2 cellular contexts compared by ENCODE assay signal in genomic region chr4:26813698-26814097, GRCh38.
TF ChIP-seq lines count a peak whose summit lies in the region.

No MANE protein-coding gene starts in this region.

TF ChIP-seq in GM23338, 12 proteins besides CTCF, POLR2A, EP300 and RAD21:
- no peak for TF ChIP-seq ZNF462 (CRISPR knock-in tag; IDR thresholded peaks at IDR 0.05)
- TF ChIP-seq EZH2phosphoT487 (IDR thresholded peaks at IDR 0.05; ENCODE audit: unreplicated experiment), result no peak
- TF ChIP-seq ZNF114 (CRISPR knock-in tag; IDR thresholded peaks at IDR 0.05), result no peak
TF ChIP-seq in GM23338: peak in this region for 0.

TF ChIP-seq in H1, 55 proteins besides CTCF, POLR2A, EP300 and RAD21:
- TF ChIP-seq SP2 (IDR thresholded peaks at IDR 0.05; ENCODE audit: low read length) (no peak), CBX8 (IDR thresholded peaks at IDR 0.05; ENCODE audit: borderline replicate concordance, low read depth, low read length) (no peak), FOSL1 (IDR thresholded peaks at IDR 0.05; ENCODE audit: insufficient read depth, low read depth, low read length) (no peak), KDM4A (IDR thresholded peaks at IDR 0.05; ENCODE audit: low read depth, low read length, severe bottlenecking) (no peak), TBP (IDR thresholded peaks at IDR 0.05; ENCODE audit: low read depth, low read length) (no peak), RNF2 (IDR thresholded peaks at IDR 0.05; ENCODE audit: borderline replicate concordance, low read depth, low read length, missing control alignments, poor library complexity, severe bottlenecking) (no peak), POLR2AphosphoS5 (IDR thresholded peaks at IDR 0.05; ENCODE audit: low read depth, low read length) (no peak), EGR1 (IDR thresholded peaks at IDR 0.05; ENCODE audit: borderline replicate concordance, low read depth, low read length) (no peak), ZNF274 (IDR thresholded peaks at IDR 0.05; ENCODE audit: borderline replicate concordance, extremely low read depth, low read length) (no peak), SP4 (IDR thresholded peaks at IDR 0.05; ENCODE audit: low read length) (no peak), NANOG (IDR thresholded peaks at IDR 0.05; ENCODE audit: insufficient read depth, low read depth, low read length, poor library complexity, severe bottlenecking) (no peak), YY1 (IDR thresholded peaks at IDR 0.05; ENCODE audit: low read depth, low read length) (no peak), MAFK (IDR thresholded peaks at IDR 0.05; ENCODE audit: low read depth, low read length) (no peak), USF2 (IDR thresholded peaks at IDR 0.05; ENCODE audit: low read length) (no peak), POU5F1 (IDR thresholded peaks at IDR 0.05; ENCODE audit: low read depth, low read length) (no peak), NRF1 (IDR thresholded peaks at IDR 0.05; ENCODE audit: low read depth, low read length) (no peak), CBX5 (IDR thresholded peaks at IDR 0.05; ENCODE audit: low read depth, low read length) (no peak), GABPA (IDR thresholded peaks at IDR 0.05; ENCODE audit: borderline replicate concordance, insufficient read depth, low read length) (no peak)
